In genomic region chr12:75480469-75480949, GRCh38 we compare ENCODE assay signal across 8 cellular contexts. TPM values are rescaled to one million over a fixed set of nuclear protein-coding genes. Genes with fewer than 3 reads are reported as not detected.
DNase-seq lines count a peak whose midpoint lies in the region; ATAC-seq and TF ChIP-seq lines count a peak whose summit lies in the region.

TSS of gene GLIPR1 (plus strand) at chr12:75480755. CDS start at chr12:75480881, 126 bp downstream.

- BruUV-seq in A673 (replicated peaks; lab: Mats Ljungman, UMichigan): no TSS peak

- H3K9me3 ChIP-seq in A673 (ENCODE audit: low read depth, low read length, poor library complexity, severe bottlenecking): no peaks in the 10 kb centered on the region
- H3K9me3 ChIP-seq in SJSA1 (replicated peaks): no peaks in the 10 kb centered on the region
- H3K9me3 ChIP-seq in upper lobe of right lung: no peaks in the 10 kb centered on the region

- ATAC-seq in GM19043 (IDR thresholded peaks at IDR 0.05; ENCODE audit: low read depth, unreplicated experiment): peak; percentile 86
- ATAC-seq in HG03432 (IDR thresholded peaks at IDR 0.05; ENCODE audit: unreplicated experiment): peak; percentile 88
- peak; percentile 90 for ATAC-seq in upper lobe of right lung

- peaks cover 27% of the 10 kb centered on the region for H3K4me1 ChIP-seq in A673 (ENCODE audit: insufficient read depth, low read length, poor library complexity, severe bottlenecking)
- peaks cover 34% of the 10 kb centered on the region for H3K4me1 ChIP-seq in SJSA1 (replicated peaks)
- peaks cover 20% of the 10 kb centered on the region for H3K4me1 ChIP-seq in upper lobe of right lung

- intact Hi-C loops in A673 (cut with micrococcal nuclease; ENCODE audit: unreplicated experiment) (loop anchor here (5.0 to 10.0 kb wide), 3 partner anchors 88 to 796 kb away; partner anchors contain the start of genes CAPS2, GLIPR1L1 and GLIPR1L2), posterior vena cava (cut with DNase I) (loop anchor here in 1 of 2 donors (10.0 kb wide), 2 partner anchors 86 to 146 kb away; partner anchors contain the start of genes CAPS2, GLIPR1L1 and GLIPR1L2), upper lobe of right lung (cut with DNase I) (no loop called here)

- peak; percentile 84 for DNase-seq in A673 (ENCODE audit: low spot score)
- peak; percentile 78 to 86 for DNase-seq in SJSA1 (ENCODE audit: low read depth in 1 of 2, low spot score in 2 of 2)
- DNase-seq in activated naive CD4-positive, alpha-beta T cell treated with Interleukin-2 at 50 U/mL for 16 hours: peak; percentile 80
- peak; percentile 89 for DNase-seq in glomerular endothelial cell (ENCODE audit: extremely low read depth, low read depth, low spot score)
- DNase-seq in posterior vena cava (ENCODE audit: low spot score): peak; percentile 92
- peak; percentile 76 for DNase-seq in upper lobe of right lung

- H3K27ac ChIP-seq in A673 (ENCODE audit: low read depth, low read length, poor library complexity, severe bottlenecking) (peak within 1 kb of the TSS; percentile 65), SJSA1 (peak within 1 kb of the TSS; percentile 94), upper lobe of right lung (peak within 1 kb of the TSS; percentile 84)

- TF ChIP-seq CTCF in A673 (conservative IDR thresholded peaks at IDR 0.05; ENCODE audit: low read depth, low read length) (no peak), upper lobe of right lung (IDR thresholded peaks at IDR 0.05) (no peak)

- H3K36me3 ChIP-seq in A673 (ENCODE audit: insufficient read depth, low read length, poor library complexity, severe bottlenecking): no peaks in the 10 kb centered on the region
- H3K36me3 ChIP-seq in SJSA1: peaks cover 28% of the 10 kb centered on the region
- H3K36me3 ChIP-seq in upper lobe of right lung: no peaks in the 10 kb centered on the region

- POLR2A ChIA-PET in A673 (lab: Charles Lee; ENCODE audit: low non-redundant PET): no interaction called here

- H3K4me3 ChIP-seq in A673 (ENCODE audit: low read depth, low read length, poor library complexity, severe bottlenecking): peak within 1 kb of the TSS; percentile 28
- H3K4me3 ChIP-seq in SJSA1: peak within 1 kb of the TSS; percentile 44
- H3K4me3 ChIP-seq in upper lobe of right lung: peak within 1 kb of the TSS; percentile 52

- no peaks in the 10 kb centered on the region for H3K27me3 ChIP-seq in A673 (replicated peaks; ENCODE audit: insufficient read depth, low read depth, low read length, poor library complexity)
- H3K27me3 ChIP-seq in SJSA1 (replicated peaks): no peaks in the 10 kb centered on the region
- no peaks in the 10 kb centered on the region for H3K27me3 ChIP-seq in upper lobe of right lung

- CTCF ChIA-PET in A673 (lab: Charles Lee): interaction anchor here (2.3 kb wide), 1 partner anchor 89 kb away, joined by 7 read pairs; the partner anchor contains the start of gene GLIPR1L2

RNA-seq across cellular contexts. Expression of gene GLIPR1, which starts in this region (rescaled TPM):
- total RNA-seq in A673 (2021): 11.3 and 19.7 TPM in 2 replicates
- 34.4 and 81.5 TPM in 2 replicates for total RNA-seq in SJSA1 (2014; rRNA removed; shearing (Covaris generic))
- 20.0 and 27.2 TPM in 2 replicates for total RNA-seq in glomerular endothelial cell
- total RNA-seq in posterior vena cava: 10 to 100 TPM; 57.2 to 68.0 TPM
- 38.2 TPM for total RNA-seq in upper lobe of right lung

Comparison
In these comparisons a context has a peak if more than half of its experiments do, and no peak if none do; other contexts are left out.
1. Peak in every context shown above with its lines: DNase-seq, ATAC-seq, H3K4me3 ChIP-seq and H3K27ac ChIP-seq.